In the genomic region with DNA sequence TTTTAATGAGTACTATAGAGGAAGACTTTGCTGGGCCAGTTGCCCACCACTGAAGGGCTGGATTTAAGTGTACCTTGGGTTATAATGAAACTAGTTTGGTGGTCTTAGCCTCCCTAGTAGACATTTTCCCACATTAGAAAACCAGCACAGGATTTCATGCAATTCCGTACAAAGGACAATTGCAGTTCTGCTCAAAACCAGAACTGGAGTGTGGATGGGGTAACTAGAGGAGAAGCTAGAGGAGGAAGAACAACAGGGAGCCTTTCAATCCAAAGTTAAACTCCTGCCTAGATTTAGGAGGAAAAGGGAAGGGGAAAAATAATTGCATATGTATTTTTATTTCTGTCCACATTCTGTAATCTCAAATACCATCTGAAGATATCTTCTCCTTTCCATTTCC, we compare ENCODE assay signal across 12 cellular contexts.
DNase-seq lines count a peak whose midpoint lies in the region; ATAC-seq and TF ChIP-seq lines count a peak whose summit lies in the region.
"Had no signal": no experiment of that assay in that cellular context is flagged by ENCODE, and none has a peak within 500 bp of the region (broad histone marks: within the 10 kb centered on the region; RNA-seq: fewer than 3 reads in every experiment).

No MANE protein-coding gene starts in this region.

- TF ChIP-seq POLR2A in spleen (IDR thresholded peaks at IDR 0.05): no peak

- ATAC-seq in GM21423 (IDR thresholded peaks at IDR 0.05; ENCODE audit: unreplicated experiment): no peak

- H3K36me3 ChIP-seq in smooth muscle cell (ENCODE audit: low read depth) (no peaks in the 10 kb centered on the region), spleen (no peaks in the 10 kb centered on the region)
- H3K36me3 ChIP-seq: upper lobe of left lung had no signal

- intact Hi-C loops in spleen (cut with DNase I; ENCODE audit: low total_unique reads): no loop called here

- DNase-seq in DMS 273 (lab: John Stamatoyannopoulos, UW; ENCODE audit: unreplicated experiment) (peak; percentile 47), DMS 273 treated with DMSO at 0.1 percent for 48 hours (lab: John Stamatoyannopoulos, UW) (no peak), cerebellar cortex (ENCODE audit: low spot score) (peak; percentile 56), smooth muscle cell (lab: John Stamatoyannopoulos, UW; ENCODE audit: unreplicated experiment) (no peak), spleen (no peak)
- no peak for DNase-seq in activated CD4-positive, alpha-beta T cell treated with anti-CD3 and anti-CD28 coated beads for 1 hour
- DNase-seq: activated CD8-positive, alpha-beta memory T cell treated with anti-CD3 and anti-CD28 coated beads, Interleukin-2, amount 50 U/mL, for 4 hours; Caco-2; upper lobe of left lung had no signal

- no peak overlapping the region for H3K4me2 ChIP-seq in smooth muscle cell

- peak overlapping the region; percentile 54 for H2AFZ ChIP-seq in smooth muscle cell (ENCODE audit: low read depth)

- H3K27ac ChIP-seq in layer of hippocampus (ENCODE audit: low read depth, low read length) (peak overlapping the region; percentile 17), smooth muscle cell (ENCODE audit: low read depth) (no peak overlapping the region), spleen (no peak overlapping the region)
- H3K27ac ChIP-seq: 22Rv1, upper lobe of left lung had no signal

- H3K4me1 ChIP-seq in smooth muscle cell (ENCODE audit: low read depth): peaks cover 50% of the 10 kb centered on the region
- peaks cover 19 to 36% (median 30%) of the 10 kb centered on the region in 6 donors for H3K4me1 ChIP-seq in spleen

- H3K4me3 ChIP-seq in smooth muscle cell: no peak overlapping the region
- H3K4me3 ChIP-seq in spleen: no peak overlapping the region

- no peak for TF ChIP-seq CTCF in smooth muscle cell (IDR thresholded peaks at IDR 0.05; ENCODE audit: borderline replicate concordance, insufficient read depth, poor library complexity, severe bottlenecking)
- TF ChIP-seq CTCF in spleen (IDR thresholded peaks at IDR 0.05 in 8 of 11, conservative IDR thresholded peaks at IDR 0.05 in 3 of 11): no peak

- no peak overlapping the region for H3K9ac ChIP-seq in smooth muscle cell (ENCODE audit: low read depth)

- no peaks in the 10 kb centered on the region for H3K79me2 ChIP-seq in smooth muscle cell (ENCODE audit: low read depth)

- 33% methylated on average over 1 of the region's 1 CpG for WGBS in smooth muscle cell (ENCODE audit: low lambda C conversion rate)
- 27 to 47% (median 28%) methylated on average over 1 of the region's 1 CpG for WGBS in spleen, 5 donors

- H3K9me3 ChIP-seq in smooth muscle cell (replicated peaks; ENCODE audit: low read depth): no peaks in the 10 kb centered on the region
- H3K9me3 ChIP-seq in spleen: no peaks in the 10 kb centered on the region
- H3K9me3 ChIP-seq: Caco-2, upper lobe of left lung had no signal

- no peaks in the 10 kb centered on the region for H4K20me1 ChIP-seq in smooth muscle cell (ENCODE audit: low read depth)

- H3F3A ChIP-seq in smooth muscle cell (ENCODE audit: low read depth): peaks cover 3% of the 10 kb centered on the region

- H3K27me3 ChIP-seq in layer of hippocampus (ENCODE audit: control insufficient read depth, insufficient read depth, low read length) (no peaks in the 10 kb centered on the region), smooth muscle cell (ENCODE audit: low read depth) (no peaks in the 10 kb centered on the region), spleen (replicated peaks in 1 of 7) (no peaks in the 10 kb centered on the region)
- H3K27me3 ChIP-seq: upper lobe of left lung had no signal

Comparison
In these comparisons a context has a peak if more than half of its experiments do, and no peak if none do; other contexts are left out.
1. DNase-seq: peak in DMS 273 (single experiment) and cerebellar cortex (single experiment); none in DMS 273 treated with DMSO at 0.1 percent for 48 hours (single experiment), smooth muscle cell (single experiment), spleen (single experiment) and activated CD4-positive, alpha-beta T cell treated with anti-CD3 and anti-CD28 coated beads for 1 hour (single experiment).